22 cellular contexts compared by ENCODE assay signal in the genomic region with DNA sequence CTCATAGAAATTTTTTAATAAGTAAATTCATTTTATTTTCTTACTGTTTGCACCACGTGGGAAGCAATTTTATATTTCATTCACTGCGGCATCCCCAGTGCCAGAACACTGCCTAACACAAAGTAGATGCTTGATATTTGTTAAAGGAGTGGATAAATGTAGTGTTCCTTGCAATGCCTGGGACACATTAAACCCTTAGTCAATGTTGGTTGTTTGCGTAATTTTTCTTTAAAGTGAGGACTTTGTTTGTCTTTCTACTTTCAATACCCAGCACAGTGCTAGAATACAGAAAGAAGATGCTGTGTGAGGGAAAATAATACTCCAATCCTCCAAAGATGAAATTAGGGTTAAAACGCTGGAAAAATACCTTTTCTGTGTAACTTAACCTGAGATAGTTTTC.
"Had no signal": no experiment of that assay in that cellular context is flagged by ENCODE, and none has a peak within 500 bp of the region (broad histone marks: within the 10 kb centered on the region; RNA-seq: fewer than 3 reads in every experiment).

No MANE protein-coding gene starts in this region.

- H3K27me3 ChIP-seq: colonic mucosa, esophagus squamous epithelium, gastrocnemius medialis, heart right ventricle, left lung had no signal

- H3K4me3 ChIP-seq: colonic mucosa, esophagus squamous epithelium, gastrocnemius medialis, heart right ventricle, left lung, lower lobe of right lung, mucosa of descending colon had no signal

- H3K4me1 ChIP-seq: colonic mucosa, left lung, lower lobe of right lung had no signal

- DNase-seq: colonic mucosa; cortex of kidney; effector CD8-positive, alpha-beta T cell; effector memory CD8-positive, alpha-beta T cell; endodermal cell; erythroblast; esophagus squamous epithelium; foreskin fibroblast; foreskin melanocyte; gastrocnemius medialis; glutamatergic neuron; head of caudate nucleus; heart right ventricle; hippocampal formation; left cardiac atrium; left lung; left ventricle myocardium superior; lower lobe of right lung; mesenchymal stem cell; mucosa of descending colon; naive B cell had no signal

- H3K27ac ChIP-seq: colonic mucosa, epithelial cell of prostate, esophagus squamous epithelium, gastrocnemius medialis, heart right ventricle, left lung, lower lobe of right lung had no signal

- H3K36me3 ChIP-seq: colonic mucosa, esophagus squamous epithelium, gastrocnemius medialis, heart right ventricle, left lung, lower lobe of right lung had no signal

- H3K9me3 ChIP-seq: colonic mucosa, esophagus squamous epithelium, gastrocnemius medialis, heart right ventricle, left lung, lower lobe of right lung, mucosa of descending colon had no signal
